In the genomic region with DNA sequence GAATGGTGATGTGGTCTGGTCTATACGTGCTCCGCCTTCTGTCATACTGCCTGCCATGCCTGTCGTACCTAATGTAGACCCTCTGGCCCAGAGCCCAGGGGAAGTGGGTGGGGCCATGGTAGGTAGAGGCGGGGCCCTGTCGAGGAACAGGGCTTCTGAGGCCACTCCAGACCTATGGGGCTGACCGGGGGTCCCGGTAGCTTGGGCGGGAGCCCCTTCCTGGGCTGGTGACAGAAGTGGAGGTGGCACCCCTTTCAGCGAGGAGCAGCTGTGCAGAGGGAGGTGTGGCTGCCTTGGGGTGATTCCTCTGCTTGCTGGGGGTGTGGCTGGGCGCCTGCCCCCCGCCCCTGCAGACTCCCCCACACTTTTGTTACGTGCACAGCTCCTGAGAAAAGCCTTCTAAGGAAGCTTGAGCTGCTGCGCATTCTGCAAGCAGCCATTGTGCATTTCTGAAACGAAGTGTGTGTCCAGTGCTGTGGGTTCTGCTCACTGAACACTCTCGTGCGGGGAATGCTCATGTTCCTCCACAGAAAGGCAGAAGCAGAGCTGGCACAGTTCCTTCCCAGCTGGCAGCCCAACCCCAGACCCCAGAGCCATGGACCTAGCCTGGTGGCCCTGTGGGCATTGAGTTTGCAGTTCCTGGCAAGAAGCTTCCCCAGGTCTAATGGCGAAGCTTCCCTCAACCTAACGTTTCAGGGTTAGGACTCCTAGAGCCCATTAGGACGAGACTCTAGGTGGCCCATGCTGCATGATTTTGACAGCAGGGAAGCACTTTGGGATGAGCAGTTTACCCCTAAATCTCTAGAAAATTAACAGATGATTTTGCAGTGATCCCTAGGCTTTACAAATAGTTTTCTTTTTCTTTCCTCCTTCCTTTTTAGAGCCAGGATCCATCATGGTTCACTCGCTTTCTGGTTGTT, we compare ENCODE assay signal across 10 cellular contexts.
DNase-seq lines count a peak whose midpoint lies in the region; ATAC-seq and TF ChIP-seq lines count a peak whose summit lies in the region.
"Had no signal": no experiment of that assay in that cellular context is flagged by ENCODE, and none has a peak within 500 bp of the region (broad histone marks: within the 10 kb centered on the region; RNA-seq: fewer than 3 reads in every experiment).

No MANE protein-coding gene starts in this region.

- DNase-seq in BJ (ENCODE audit: low read depth) (no peak), astrocyte of the spinal cord (ENCODE audit: low read depth, low spot score) (no peak)
- DNase-seq in naive thymus-derived CD4-positive, alpha-beta T cell = peak in 4 of 9 donors; percentile 15 to 24 (median 18)
- DNase-seq in effector CD8-positive, alpha-beta T cell (lab: John Stamatoyannopoulos, UW) = no peak
- no peak for DNase-seq in stimulated activated CD4-positive, alpha-beta T cell treated with anti-CD3 and anti-CD28 coated beads, Interleukin-1b, Interleukin-23, amount 100 ng/mL, for 48 hours
- DNase-seq in stimulated activated CD4-positive, alpha-beta T cell treated with anti-CD3 and anti-CD28 coated beads, Interleukin-4, amount 100 ng/mL, for 4 hours = no peak

- POLR2A ChIA-PET in BJ (lab: Charles Lee) = no interaction called here
- POLR2A ChIA-PET in naive thymus-derived CD4-positive, alpha-beta T cell (lab: Charles Lee) = interaction anchor here (2.6 kb wide), 1 partner anchor 14 kb away, joined by 8 read pairs; no protein-coding TSS in a partner anchor

- no peaks in the 10 kb centered on the region for H3K9me3 ChIP-seq in HUES64 (ENCODE audit: insufficient read depth, low read depth, low read length)
- no peaks in the 10 kb centered on the region for H3K9me3 ChIP-seq in naive thymus-derived CD4-positive, alpha-beta T cell (ENCODE audit: control insufficient read depth in 2 of 3, low read length in 3 of 3)
- H3K9me3 ChIP-seq: left lung, upper lobe of left lung had no signal

- CTCF ChIA-PET in BJ (lab: Yijun Ruan, JAX) = interaction anchor here (1.0 to 2.2 kb wide), 3 partner anchors 15 to 23 kb away, joined by 3 to 10 read pairs (median 3); no protein-coding TSS in a partner anchor
- CTCF ChIA-PET in naive thymus-derived CD4-positive, alpha-beta T cell (lab: Charles Lee) = interaction anchor here (0.9 to 1.8 kb wide), 4 partner anchors 13 to 172 kb away, joined by 3 to 9 read pairs (median 5); no protein-coding TSS in a partner anchor

- peak overlapping the region; percentile 2 to 88 (median 63) for H3K27ac Mint-ChIP-seq in naive thymus-derived CD4-positive, alpha-beta T cell

- H3K27me3 ChIP-seq in BJ (ENCODE audit: control insufficient read depth, insufficient read depth, low read length) (no peaks in the 10 kb centered on the region), HUES64 (ENCODE audit: insufficient read depth, low read length) (peaks cover 14% of the 10 kb centered on the region; the same call in 1 of the 2 replicates)
- H3K27me3 ChIP-seq in naive thymus-derived CD4-positive, alpha-beta T cell (ENCODE audit: control insufficient read depth in 2 of 2, insufficient read depth in 2 of 2, low read length in 2 of 2) = no peaks in the 10 kb centered on the region
- H3K27me3 ChIP-seq: upper lobe of left lung had no signal

- intact Hi-C loops in naive thymus-derived CD4-positive, alpha-beta T cell (cut with micrococcal nuclease) = loop anchor here in 1 of 2 donors (2.0 kb wide), 1 partner anchor 76 kb away; the partner anchor contains the start of gene RGS12

- peaks cover 0 to 4% (median 0%) of the 10 kb centered on the region in 5 donors for H3K36me3 Mint-ChIP-seq in naive thymus-derived CD4-positive, alpha-beta T cell

- H3K4me1 Mint-ChIP-seq in naive thymus-derived CD4-positive, alpha-beta T cell = peaks cover 12 to 54% (median 40%) of the 10 kb centered on the region in 7 donors

- H3K36me3 ChIP-seq in BJ (ENCODE audit: control insufficient read depth, insufficient read depth, low read length) (no peaks in the 10 kb centered on the region), HUES64 (ENCODE audit: insufficient read depth, low read length) (no peaks in the 10 kb centered on the region)
- H3K36me3 ChIP-seq in naive thymus-derived CD4-positive, alpha-beta T cell (ENCODE audit: control insufficient read depth in 2 of 3, insufficient read depth in 3 of 3, low read length in 3 of 3) = no peaks in the 10 kb centered on the region
- H3K36me3 ChIP-seq: left lung, upper lobe of left lung had no signal

- ATAC-seq in naive thymus-derived CD4-positive, alpha-beta T cell = no peak
- ATAC-seq in HG02798 (IDR thresholded peaks at IDR 0.05; ENCODE audit: poor library complexity, unreplicated experiment) = no peak

- peaks cover 9 to 41% (median 16%) of the 10 kb centered on the region in 5 donors for H3K27me3 Mint-ChIP-seq in naive thymus-derived CD4-positive, alpha-beta T cell

- H3K4me3 ChIP-seq in BJ (ENCODE audit: low read depth, low read length) (peak overlapping the region; percentile 26; the same call in 1 of the 2 replicates), HUES64 (ENCODE audit: low read length) (peak overlapping the region; percentile 25; the same call in 1 of the 2 replicates), astrocyte of the spinal cord (ENCODE audit: low read depth, low read length) (peak overlapping the region; percentile 28)
- peak overlapping the region; percentile 45 for H3K4me3 ChIP-seq in naive thymus-derived CD4-positive, alpha-beta T cell (ENCODE audit: low read length)

- H3K4me3 Mint-ChIP-seq in naive thymus-derived CD4-positive, alpha-beta T cell = peak overlapping the region; percentile 67 to 89 (median 84)

- no peak overlapping the region; the same call in 1 of the 2 replicates for H3K27ac ChIP-seq in HUES64 (ENCODE audit: low read depth, low read length)
- H3K27ac ChIP-seq in naive thymus-derived CD4-positive, alpha-beta T cell (ENCODE audit: low read depth, low read length) = peak overlapping the region; percentile 19

- no peak overlapping the region for H3K9ac ChIP-seq in HUES64 (ENCODE audit: low read depth, low read length)

- peaks cover 34% of the 10 kb centered on the region for H3K4me1 ChIP-seq in HUES64 (ENCODE audit: insufficient read depth, low read length)
- H3K4me1 ChIP-seq in naive thymus-derived CD4-positive, alpha-beta T cell (ENCODE audit: control insufficient read depth in 2 of 2, insufficient read depth in 2 of 2, low read length in 2 of 2) = peaks cover 11 to 37% of the 10 kb centered on the region in 2 donors

- 80% methylated on average over 20 of the region's 20 CpGs for WGBS in HUES64

- TF ChIP-seq CTCF in BJ (IDR thresholded peaks at IDR 0.05; ENCODE audit: insufficient read depth, low read depth, low read length) (no peak), astrocyte of the spinal cord (IDR thresholded peaks at IDR 0.05; ENCODE audit: low read depth, low read length) (no peak)

- no peaks in the 10 kb centered on the region for H3K9me3 Mint-ChIP-seq in naive thymus-derived CD4-positive, alpha-beta T cell

- in situ Hi-C loops in astrocyte of the spinal cord (cut with HindIII; ENCODE audit: low sequenced_read_pairs) = no loop called here
